Comparison of ENCODE assay signal across 14 cellular contexts in the genomic region with DNA sequence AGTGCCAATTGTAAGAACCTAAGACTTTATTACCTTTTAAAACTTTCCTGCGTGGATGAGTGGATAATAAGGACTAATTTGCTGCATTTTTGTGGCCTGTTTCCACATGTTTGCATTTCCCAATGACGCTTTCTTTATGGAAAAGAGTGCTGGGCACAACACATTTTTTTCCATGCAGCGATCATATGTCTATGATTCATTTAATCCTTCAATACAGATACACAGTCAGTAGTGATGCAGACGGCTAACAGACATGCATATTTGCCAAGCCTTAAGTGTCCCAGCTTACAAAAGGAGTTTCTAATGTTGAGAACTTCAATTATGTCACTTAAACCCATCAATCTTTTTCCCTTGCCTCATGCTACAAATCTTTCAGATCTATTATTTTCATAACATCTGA.
DNase-seq lines count a peak whose midpoint lies in the region; ATAC-seq, FAIRE-seq and TF ChIP-seq lines count a peak whose summit lies in the region.
"Had no signal": no experiment of that assay in that cellular context is flagged by ENCODE, and none has a peak within 500 bp of the region (broad histone marks: within the 10 kb centered on the region; RNA-seq: fewer than 3 reads in every experiment).

No MANE protein-coding gene starts in this region.

- H2AFZ ChIP-seq in HepG2 (ENCODE audit: low read length), result no peak overlapping the region

- TF ChIP-seq CTCF in fibroblast of villous mesenchyme (IDR thresholded peaks at IDR 0.05; ENCODE audit: insufficient read depth, low read depth, low read length) (no peak), esophagus muscularis mucosa (IDR thresholded peaks at IDR 0.05) (no peak), HepG2 (CRISPR knock-in tag; IDR thresholded peaks at IDR 0.05) (no peak)

- H3K9me3 ChIP-seq in adipocyte (ENCODE audit: control insufficient read depth, low read length) (no peaks in the 10 kb centered on the region), esophagus muscularis mucosa (no peaks in the 10 kb centered on the region), HepG2 (ENCODE audit: low read length) (no peaks in the 10 kb centered on the region)
- H3K9me3 ChIP-seq: body of pancreas, pancreas had no signal

- TF ChIP-seq RAD21 in HepG2 (CRISPR knock-in tag; IDR thresholded peaks at IDR 0.05), result no peak

- no peaks in the 10 kb centered on the region for H3K27me3 ChIP-seq in adipocyte (replicated peaks; ENCODE audit: control insufficient read depth, insufficient read depth, low read length)
- no peaks in the 10 kb centered on the region for H3K27me3 ChIP-seq in esophagus muscularis mucosa
- H3K27me3 ChIP-seq in HepG2 (ENCODE audit: control insufficient read depth in 1 of 2, insufficient read depth in 2 of 2, low read length in 2 of 2), result no peaks in the 10 kb centered on the region; a peak in 1 of 5 replicates
- H3K27me3 ChIP-seq: body of pancreas, pancreas had no signal

- H3K4me2 ChIP-seq in HepG2 (ENCODE audit: low read depth, low read length), result no peak overlapping the region

- H3K4me1 ChIP-seq in adipocyte (ENCODE audit: control insufficient read depth, insufficient read depth, low read length), result no peaks in the 10 kb centered on the region
- peaks cover 4 to 33% (median 30%) of the 10 kb centered on the region in 4 donors for H3K4me1 ChIP-seq in esophagus muscularis mucosa
- peaks cover 7% of the 10 kb centered on the region; the same call in 1 of the 2 replicates for H3K4me1 ChIP-seq in HepG2 (ENCODE audit: insufficient read depth, low read length)
- H3K4me1 ChIP-seq: body of pancreas, pancreas had no signal

- no peak for TF ChIP-seq EP300 in esophagus muscularis mucosa (IDR thresholded peaks at IDR 0.05)
- TF ChIP-seq EP300 in HepG2 (IDR thresholded peaks at IDR 0.05; ENCODE audit: low read depth in 2 of 2, low read length in 2 of 2), result no peak
- TF ChIP-seq EP300 in HepG2 (CRISPR knock-in tag; IDR thresholded peaks at IDR 0.05; ENCODE audit: borderline replicate concordance), result no peak

- H3K36me3 ChIP-seq in adipocyte (ENCODE audit: control insufficient read depth, insufficient read depth, low read length, severe bottlenecking), result no peaks in the 10 kb centered on the region
- no peaks in the 10 kb centered on the region for H3K36me3 ChIP-seq in esophagus muscularis mucosa
- no peaks in the 10 kb centered on the region for H3K36me3 ChIP-seq in HepG2 (replicated peaks in 1 of 2; ENCODE audit: control insufficient read depth in 1 of 2, insufficient read depth in 2 of 2, low read length in 2 of 2)
- H3K36me3 ChIP-seq: pancreas had no signal

- BruUV-seq in HepG2 (replicated peaks; lab: Mats Ljungman, UMichigan), result no TSS peak

- TF ChIP-seq POLR2A in esophagus muscularis mucosa (IDR thresholded peaks at IDR 0.05; ENCODE audit: low read depth), result no peak
- TF ChIP-seq POLR2A in HepG2 (IDR thresholded peaks at IDR 0.05; ENCODE audit: insufficient read depth in 1 of 2, low read depth in 2 of 2, low read length in 2 of 2), result no peak

- H3K4me3 ChIP-seq in adipocyte (ENCODE audit: low read length), result no peak overlapping the region
- no peak overlapping the region for H3K4me3 ChIP-seq in fibroblast of villous mesenchyme (ENCODE audit: low read depth, low read length)
- H3K4me3 ChIP-seq in esophagus muscularis mucosa, result no peak overlapping the region
- no peak overlapping the region for H3K4me3 ChIP-seq in HepG2 (replicated peaks in 1 of 3; ENCODE audit: insufficient read depth in 1 of 3, low read depth in 2 of 3, low read length in 3 of 3)
- H3K4me3 ChIP-seq: body of pancreas, pancreas had no signal

- in situ Hi-C loops in HepG2 (cut with HindIII; ENCODE audit: extremely low pct_ligation_motif_present, low pct_unique_long_range_greater_than_20kb), result no loop called here

- no peak for ATAC-seq in left colon
- no peak for ATAC-seq in HepG2
- ATAC-seq in HG03460 (IDR thresholded peaks at IDR 0.05; ENCODE audit: unreplicated experiment), result no peak
- ATAC-seq: activated CD4-positive, CD25-positive, alpha-beta regulatory T cell treated with anti-CD3 and anti-CD28 coated beads, Interleukin-2, amount 50 U/mL, for 24 hours; body of pancreas; pancreas had no signal

- H3K27ac ChIP-seq in esophagus muscularis mucosa (replicated peaks in 1 of 4) (no peak overlapping the region), HepG2 (ENCODE audit: extremely low read length, insufficient read depth, low read length) (no peak overlapping the region)
- H3K27ac ChIP-seq: body of pancreas, pancreas had no signal

- intact Hi-C loops in left colon (cut with DNase I, micrococcal nuclease), result no loop called here
- intact Hi-C loops in esophagus muscularis mucosa (cut with DNase I), result loop anchor here (5.0 kb wide), 1 partner anchor 35 kb away; no protein-coding TSS in a partner anchor
- intact Hi-C loops in HepG2 (cut with micrococcal nuclease; ENCODE audit: unreplicated experiment), result no loop called here

- H3K9ac ChIP-seq in adipocyte (ENCODE audit: low read length), result no peak overlapping the region
- no peak overlapping the region for H3K9ac ChIP-seq in HepG2 (ENCODE audit: insufficient read depth, low read depth, low read length)

- no peaks in the 10 kb centered on the region for H3K79me2 ChIP-seq in HepG2 (ENCODE audit: insufficient read depth, low read length)

- peak; percentile 12 for DNase-seq in AG20443 (ENCODE audit: low spot score)
- DNase-seq in M059J (ENCODE audit: low read depth), result peak; percentile 30
- peak; percentile 81 for DNase-seq in adipocyte (ENCODE audit: low read depth)
- DNase-seq in fibroblast of villous mesenchyme (ENCODE audit: low read depth), result peak; percentile 90
- no peak for DNase-seq in left colon
- DNase-seq in esophagus muscularis mucosa (ENCODE audit: extremely low spot score), result no peak
- no peak for DNase-seq in HepG2 (ENCODE audit: low spot score)
- DNase-seq: activated effector memory CD4-positive, alpha-beta T cell treated with Interleukin-2 at 50 U/mL for 16 hours; body of pancreas; GF-D8; pancreas; SHP77 had no signal

- POLR2A ChIA-PET in HepG2 (lab: Yijun Ruan, JAX), result no interaction called here

- FAIRE-seq in HepG2 (lab: Jason Lieb, UNC), result no peak
- FAIRE-seq: pancreas had no signal

- CTCF ChIA-PET in HepG2 (lab: Yijun Ruan, JAX; ENCODE audit: low intra/inter-chr PET ratio, low total read pairs), result no interaction called here

- 87% methylated on average over 4 of the region's 4 CpGs for WGBS in esophagus muscularis mucosa
- 24% methylated on average over 4 of the region's 4 CpGs for WGBS in HepG2 (ENCODE audit: low lambda C conversion rate)

- no peaks in the 10 kb centered on the region for H4K20me1 ChIP-seq in HepG2 (ENCODE audit: insufficient read depth, low read length)

TF ChIP-seq in HepG2, 621 proteins besides CTCF, POLR2A, EP300 and RAD21 (continues in another document):
- TF ChIP-seq HNF1A (IDR thresholded peaks at IDR 0.05; ENCODE audit: low read depth) (no peak), HNF1A (CRISPR knock-in tag; IDR thresholded peaks at IDR 0.05; ENCODE audit: borderline replicate concordance) (no peak), SOX13 (IDR thresholded peaks at IDR 0.05) (no peak), SOX13 (CRISPR knock-in tag; conservative IDR thresholded peaks at IDR 0.05 in 1 of 2, IDR thresholded peaks at IDR 0.05 in 1 of 2) (no peak), CHD2 (IDR thresholded peaks at IDR 0.05; ENCODE audit: low read depth, low read length) (no peak), NPAS2 (CRISPR knock-in tag; IDR thresholded peaks at IDR 0.05; ENCODE audit: borderline replicate concordance) (no peak), CSRNP1 (CRISPR knock-in tag; IDR thresholded peaks at IDR 0.05) (no peak), CBX1 (IDR thresholded peaks at IDR 0.05; ENCODE audit: low read depth) (no peak), ZBTB7A (CRISPR knock-in tag; IDR thresholded peaks at IDR 0.05) (no peak), GATAD2A (CRISPR knock-in tag; IDR thresholded peaks at IDR 0.05) (no peak)

Comparison
In these comparisons a context has a peak if more than half of its experiments do, and no peak if none do; other contexts are left out.
1. DNase-seq: peak in AG20443 (single experiment), M059J (single experiment), adipocyte (single experiment) and fibroblast of villous mesenchyme (single experiment); none in left colon (0 of 2), esophagus muscularis mucosa (single experiment) and HepG2 (single experiment).